11 cellular contexts compared by ENCODE assay signal in the genomic region with DNA sequence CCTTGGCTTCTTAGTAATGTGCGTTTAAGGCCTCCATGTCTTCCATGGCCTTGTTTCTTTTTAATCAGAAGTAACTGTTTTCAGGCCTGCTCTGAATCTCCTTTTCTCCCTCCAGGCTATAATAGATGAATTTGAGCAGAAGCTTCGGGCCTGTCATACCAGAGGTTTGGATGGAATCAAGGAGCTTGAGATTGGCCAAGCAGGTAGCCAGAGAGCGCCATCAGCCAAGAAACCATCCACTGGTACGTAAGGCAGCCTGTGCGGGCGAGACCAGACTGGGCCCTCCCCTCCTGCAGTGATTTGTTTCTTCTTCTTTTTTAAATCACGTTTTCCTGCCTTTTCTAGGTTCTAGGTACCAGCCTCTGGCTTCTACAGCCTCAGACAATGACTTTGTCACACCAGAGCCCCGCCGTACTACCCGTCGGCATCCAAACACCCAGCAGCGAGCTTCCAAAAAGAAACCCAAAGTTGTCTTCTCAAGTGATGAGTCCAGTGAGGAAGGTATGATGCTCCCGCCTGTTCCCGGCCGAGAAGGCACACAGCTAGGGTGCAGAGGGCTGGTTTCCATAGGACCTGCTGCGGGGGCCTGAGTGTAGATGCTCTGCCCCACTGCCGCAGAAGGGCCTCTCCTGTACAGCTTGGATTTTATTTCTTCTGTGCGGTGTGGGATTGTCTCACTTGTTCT. TPM values are rescaled to one million over a fixed set of nuclear protein-coding genes. Genes with fewer than 3 reads are reported as not detected.
DNase-seq lines count a peak whose midpoint lies in the region; ATAC-seq and TF ChIP-seq lines count a peak whose summit lies in the region.
"Had no signal": no experiment of that assay in that cellular context is flagged by ENCODE, and none has a peak within 500 bp of the region (broad histone marks: within the 10 kb centered on the region; RNA-seq: fewer than 3 reads in every experiment).

No MANE protein-coding gene starts in this region.

- no peak for TF ChIP-seq CTCF in 22Rv1 (IDR thresholded peaks at IDR 0.05)
- TF ChIP-seq CTCF in CD8-positive, alpha-beta T cell (IDR thresholded peaks at IDR 0.05), result no peak
- TF ChIP-seq CTCF in activated CD8-positive, alpha-beta T cell treated with anti-CD3 and anti-CD28 coated beads for 36 hours (IDR thresholded peaks at IDR 0.05), result no peak

- H3K9me3 ChIP-seq in CD8-positive, alpha-beta T cell (ENCODE audit: low read length), result no peaks in the 10 kb centered on the region
- H3K9me3 ChIP-seq: prostate gland had no signal

- H3K27me3 ChIP-seq in CD8-positive, alpha-beta T cell (ENCODE audit: insufficient read depth, low read length), result no peaks in the 10 kb centered on the region

- POLR2A ChIA-PET in CD8-positive, alpha-beta T cell (lab: Charles Lee), result no interaction called here
- POLR2A ChIA-PET in activated CD8-positive, alpha-beta T cell treated with anti-CD3 and anti-CD28 coated beads for 36 hours (lab: Charles Lee), result interaction anchor here (1.1 to 9.5 kb wide), 7 partner anchors 8 to 70 kb away, joined by 5 to 81 read pairs (median 12); a partner anchor contains a TSS

- peaks cover 65% of the 10 kb centered on the region for H3K36me3 Mint-ChIP-seq in CD8-positive, alpha-beta T cell
- peaks cover 87% of the 10 kb centered on the region for H3K36me3 Mint-ChIP-seq in activated CD8-positive, alpha-beta T cell treated with anti-CD3 and anti-CD28 coated beads for 36 hours (ENCODE audit: low read depth)
- peaks cover 8 to 45% (median 16%) of the 10 kb centered on the region in 3 donors for H3K36me3 Mint-ChIP-seq in immature natural killer cell

- no peak overlapping the region for H3K4me3 ChIP-seq in CD8-positive, alpha-beta T cell (ENCODE audit: low read depth, low read length)
- H3K4me3 ChIP-seq: prostate gland had no signal

- H3K4me1 ChIP-seq in CD8-positive, alpha-beta T cell (ENCODE audit: insufficient read depth, low read length), result peaks cover 28% of the 10 kb centered on the region

- DNase-seq in CD8-positive, alpha-beta T cell, result no peak
- no peak for DNase-seq in activated CD8-positive, alpha-beta T cell treated with anti-CD3 and anti-CD28 coated beads for 36 hours
- DNase-seq in immature natural killer cell (no peak), islet precursor cell (no peak), NCI-H1436 treated with DMSO at 0.1 percent for 48 hours (lab: John Stamatoyannopoulos, UW) (no peak), NCI-H1694 (lab: John Stamatoyannopoulos, UW) (no peak)
- no peak for DNase-seq in stimulated activated CD4-positive, alpha-beta T cell treated with anti-CD3 and anti-CD28 coated beads, Interleukin-4, amount 100 ng/mL, for 4 hours
- DNase-seq: mesendoderm; stimulated activated naive CD4-positive, alpha-beta T cell had no signal

- no peak overlapping the region for H3K4me3 Mint-ChIP-seq in CD8-positive, alpha-beta T cell
- no peak overlapping the region for H3K4me3 Mint-ChIP-seq in activated CD8-positive, alpha-beta T cell treated with anti-CD3 and anti-CD28 coated beads for 36 hours
- peak overlapping the region in 1 of 5 donors; percentile 10 for H3K4me3 Mint-ChIP-seq in immature natural killer cell

- H3K36me3 ChIP-seq in CD8-positive, alpha-beta T cell (ENCODE audit: insufficient read depth, low read length), result peaks cover 48% of the 10 kb centered on the region

- intact Hi-C loops in CD8-positive, alpha-beta T cell (cut with DNase I, micrococcal nuclease), result loop anchor here in 1 of 2 experiments (10.0 kb wide), 1 partner anchor 424 kb away; a partner anchor contains a TSS
- intact Hi-C loops in activated CD8-positive, alpha-beta T cell treated with anti-CD3 and anti-CD28 coated beads for 36 hours (cut with micrococcal nuclease), result loop anchor here (5.0 to 10.0 kb wide), 2 partner anchors 38 to 196 kb away; a partner anchor contains a TSS

- H3K9me3 Mint-ChIP-seq in CD8-positive, alpha-beta T cell, result no peaks in the 10 kb centered on the region
- no peaks in the 10 kb centered on the region for H3K9me3 Mint-ChIP-seq in activated CD8-positive, alpha-beta T cell treated with anti-CD3 and anti-CD28 coated beads for 36 hours
- H3K9me3 Mint-ChIP-seq in immature natural killer cell, result no peaks in the 10 kb centered on the region

- no peaks in the 10 kb centered on the region for H3K27me3 Mint-ChIP-seq in CD8-positive, alpha-beta T cell (ENCODE audit: low read depth)
- no peaks in the 10 kb centered on the region for H3K27me3 Mint-ChIP-seq in activated CD8-positive, alpha-beta T cell treated with anti-CD3 and anti-CD28 coated beads for 36 hours
- H3K27me3 Mint-ChIP-seq in immature natural killer cell (ENCODE audit: low read depth in 3 of 3), result peaks cover 19 to 26% (median 20%) of the 10 kb centered on the region in 3 donors

- peak overlapping the region; percentile 70 for H3K27ac Mint-ChIP-seq in CD8-positive, alpha-beta T cell
- H3K27ac Mint-ChIP-seq in activated CD8-positive, alpha-beta T cell treated with anti-CD3 and anti-CD28 coated beads for 36 hours, result peak overlapping the region; percentile 36
- H3K27ac Mint-ChIP-seq in immature natural killer cell, result peak overlapping the region; percentile 32 to 84 (median 71)

- ATAC-seq in CD8-positive, alpha-beta T cell, result no peak
- ATAC-seq in activated CD8-positive, alpha-beta T cell treated with anti-CD3 and anti-CD28 coated beads for 36 hours, result no peak

- CTCF ChIA-PET in CD8-positive, alpha-beta T cell (lab: Charles Lee), result interaction anchor here (0.9 to 2.3 kb wide), 5 partner anchors 10 to 92 kb away, joined by 3 to 7 read pairs (median 3); no protein-coding TSS in a partner anchor
- CTCF ChIA-PET in activated CD8-positive, alpha-beta T cell treated with anti-CD3 and anti-CD28 coated beads for 36 hours (lab: Charles Lee), result interaction anchor here (2.2 to 2.6 kb wide), 2 partner anchors 24 to 107 kb away, joined by 10 to 11 read pairs; a partner anchor contains a TSS

- peak overlapping the region; percentile 99 for H3K27ac ChIP-seq in 22Rv1
- H3K27ac ChIP-seq in CD8-positive, alpha-beta T cell (ENCODE audit: low read depth, low read length), result no peak overlapping the region
- H3K27ac ChIP-seq: prostate gland had no signal

- H3K4me1 Mint-ChIP-seq in CD8-positive, alpha-beta T cell (ENCODE audit: low read depth), result peaks cover 28% of the 10 kb centered on the region
- H3K4me1 Mint-ChIP-seq in activated CD8-positive, alpha-beta T cell treated with anti-CD3 and anti-CD28 coated beads for 36 hours (ENCODE audit: low read depth), result peaks cover 16% of the 10 kb centered on the region
- peaks cover 29 to 30% of the 10 kb centered on the region in 2 donors for H3K4me1 Mint-ChIP-seq in immature natural killer cell

RNA-seq across cellular contexts. Expression of a gene that starts 3.6 kb away (rescaled TPM):
- total RNA-seq in CD8-positive, alpha-beta T cell, result 100 to 1,000 TPM; 503 to 513 TPM
- total RNA-seq in activated CD8-positive, alpha-beta T cell treated with anti-CD3 and anti-CD28 coated beads for 36 hours, result 1,000 to 10,000 TPM; 9,109 to 9,234 TPM
- polyA plus RNA-seq in immature natural killer cell, result 1,000 to 10,000 TPM; 1,615 to 2,185 (median 1,854) TPM

RNA-seq across cellular contexts. Expression of a gene that starts 25.1 kb away (rescaled TPM):
- total RNA-seq in CD8-positive, alpha-beta T cell, result 10 to 100 TPM; 16.7 to 18.4 TPM
- total RNA-seq in activated CD8-positive, alpha-beta T cell treated with anti-CD3 and anti-CD28 coated beads for 36 hours, result 1 to 10 TPM; 7.8 to 8.5 TPM
- polyA plus RNA-seq in immature natural killer cell, result 10 to 100 TPM in 1 of 3 donors, 1 to 10 TPM in 2; 1.9 to 13.0 (median 3.1) TPM

RNA-seq across cellular contexts. Expression of a gene that starts 36.8 kb away (rescaled TPM):
- total RNA-seq in CD8-positive, alpha-beta T cell, result 10 to 100 TPM; 11.7 to 13.4 TPM
- 100 to 1,000 TPM; 195 to 196 TPM for total RNA-seq in activated CD8-positive, alpha-beta T cell treated with anti-CD3 and anti-CD28 coated beads for 36 hours
- 10 to 100 TPM; 23.3 to 50.5 (median 24.0) TPM for polyA plus RNA-seq in immature natural killer cell

RNA-seq across cellular contexts. Expression of a gene that starts 37.4 kb away (rescaled TPM):
- total RNA-seq in CD8-positive, alpha-beta T cell, result 10 to 100 TPM; 74.4 to 83.6 TPM
- total RNA-seq in activated CD8-positive, alpha-beta T cell treated with anti-CD3 and anti-CD28 coated beads for 36 hours, result 10 to 100 TPM; 87.9 to 89.4 TPM
- polyA plus RNA-seq in immature natural killer cell, result 10 to 100 TPM; 11.3 to 30.8 (median 18.0) TPM

RNA-seq across cellular contexts. Expression of a gene that starts 37.7 kb away (rescaled TPM):
- total RNA-seq in CD8-positive, alpha-beta T cell, result 10 to 100 TPM; 17.4 to 18.4 TPM
- total RNA-seq in activated CD8-positive, alpha-beta T cell treated with anti-CD3 and anti-CD28 coated beads for 36 hours, result 100 to 1,000 TPM; 230 to 254 TPM
- polyA plus RNA-seq in immature natural killer cell, result 100 to 1,000 TPM; 240 to 280 (median 248) TPM

Comparison
In these comparisons a context has a peak if more than half of its experiments do, and no peak if none do; other contexts are left out.
1. RNA of a gene that starts 3.6 kb away (total RNA-seq): 9,109 to 9,234 TPM in activated CD8-positive, alpha-beta T cell treated with anti-CD3 and anti-CD28 coated beads for 36 hours; 503 to 513 TPM in CD8-positive, alpha-beta T cell; every median in the first group is over 10 times any median in the second.
2. RNA of a gene that starts 36.8 kb away (total RNA-seq): 195 to 196 TPM in activated CD8-positive, alpha-beta T cell treated with anti-CD3 and anti-CD28 coated beads for 36 hours; 11.7 to 13.4 TPM in CD8-positive, alpha-beta T cell; every median in the first group is over 10 times any median in the second.
3. Peak in every context shown above with its lines, with median percentiles within 50 percentile points of each other: H3K27ac Mint-ChIP-seq.